ENCODE assay signal across 3 cellular contexts in genomic region chr6:140773276-140773675, GRCh38.
TF ChIP-seq lines count a peak whose summit lies in the region.

No MANE protein-coding gene starts in this region.

TF ChIP-seq in SK-N-SH, 30 proteins besides CTCF, POLR2A, EP300 and RAD21 (continued from another document):
- TF ChIP-seq RXRA (IDR thresholded peaks at IDR 0.05; ENCODE audit: borderline replicate concordance, low read depth) (no peak), YY1 (IDR thresholded peaks at IDR 0.05; ENCODE audit: low read depth) (no peak), RFX5 (IDR thresholded peaks at IDR 0.05; ENCODE audit: low read length) (no peak), POLR2AphosphoS5 (IDR thresholded peaks at IDR 0.05; ENCODE audit: low read depth, low read length) (no peak), ELF1 (IDR thresholded peaks at IDR 0.05) (no peak), TAF1 (IDR thresholded peaks at IDR 0.05; ENCODE audit: borderline replicate concordance, low read depth, low read length) (no peak), GABPA (IDR thresholded peaks at IDR 0.05; ENCODE audit: low read depth) (no peak), NFIC (IDR thresholded peaks at IDR 0.05; ENCODE audit: borderline replicate concordance) (no peak), NRF1 (IDR thresholded peaks at IDR 0.05; ENCODE audit: low read depth, low read length) (no peak)
TF ChIP-seq in SK-N-SH: peak in this region for 0.

TF ChIP-seq in SK-N-SH treated with all-trans-retinoic acid at 6 μM for 48 hours, 23 proteins besides CTCF, POLR2A, EP300 and RAD21 (continued from another document):
- TF ChIP-seq POU6F1 (CRISPR knock-in tag; IDR thresholded peaks at IDR 0.05; ENCODE audit: borderline replicate concordance, low read depth) (no peak), PPARA (CRISPR knock-in tag; IDR thresholded peaks at IDR 0.05; ENCODE audit: borderline replicate concordance) (no peak), RARB (CRISPR knock-in tag; IDR thresholded peaks at IDR 0.05) (no peak), CSRNP3 (CRISPR knock-in tag; IDR thresholded peaks at IDR 0.05) (no peak), CSDC2 (CRISPR knock-in tag; IDR thresholded peaks at IDR 0.05) (no peak), ARNTL (CRISPR knock-in tag; IDR thresholded peaks at IDR 0.05; ENCODE audit: borderline replicate concordance, low read depth) (no peak), ESRRG (CRISPR knock-in tag; IDR thresholded peaks at IDR 0.05) (no peak)
TF ChIP-seq in SK-N-SH treated with all-trans-retinoic acid at 6 μM for 48 hours: peak in this region for 0.

TF ChIP-seq in endothelial cell of umbilical vein, 7 proteins besides CTCF, POLR2A, EP300 and RAD21 (continued from another document):
- TF ChIP-seq MAX (IDR thresholded peaks at IDR 0.05; ENCODE audit: insufficient read depth, insufficient read length), result no peak
